In genomic region chr2:182610231-182610630, GRCh38 we compare ENCODE assay signal across 23 cellular contexts.
DNase-seq lines count a peak whose midpoint lies in the region; ATAC-seq and TF ChIP-seq lines count a peak whose summit lies in the region.
"Had no signal": no experiment of that assay in that cellular context is flagged by ENCODE, and none has a peak within 500 bp of the region (broad histone marks: within the 10 kb centered on the region; RNA-seq: fewer than 3 reads in every experiment).

No MANE protein-coding gene starts in this region.

- H4K8ac ChIP-seq in neuronal stem cell (ENCODE audit: low read depth, low read length): no peak overlapping the region

- no peak overlapping the region for H3K4ac ChIP-seq in neuronal stem cell (ENCODE audit: low read length)

- TF ChIP-seq POLR2A in gastrocnemius medialis (IDR thresholded peaks at IDR 0.05): no peak

- WGBS in neuronal stem cell (ENCODE audit: extremely low coverage in 2 of 2, insufficient read length in 2 of 2, insufficient replicate concordance in 1 of 2), 2 donors: no CpG with 5 or more reads among the region's 2 CpGs

- no peak overlapping the region for H2BK5ac ChIP-seq in neuronal stem cell (ENCODE audit: low read length)

- intact Hi-C loops in gastrocnemius medialis (cut with DNase I; ENCODE audit: low total_unique reads): no loop called here

- H3K23ac ChIP-seq in neuronal stem cell (ENCODE audit: low read depth, low read length, poor library complexity): no peak overlapping the region

- H3K36me3 ChIP-seq in neuronal stem cell (replicated peaks in 1 of 2; ENCODE audit: control insufficient read depth in 2 of 2, insufficient read depth in 2 of 2, low read length in 2 of 2): no peaks in the 10 kb centered on the region
- no peaks in the 10 kb centered on the region for H3K36me3 ChIP-seq in gastrocnemius medialis
- H3K36me3 ChIP-seq: BE2C, HAP-1 had no signal

- H3K4me1 ChIP-seq in neuronal stem cell (ENCODE audit: control insufficient read depth in 2 of 2, insufficient read depth in 1 of 2, low read depth in 1 of 2, low read length in 2 of 2) (no peaks in the 10 kb centered on the region), gastrocnemius medialis (no peaks in the 10 kb centered on the region)
- H3K4me1 ChIP-seq: A549, BE2C, HAP-1 had no signal

- H3K14ac ChIP-seq in neuronal stem cell (ENCODE audit: low read length): no peak overlapping the region

- no peak overlapping the region for H3K9ac ChIP-seq in neuronal stem cell (ENCODE audit: low read depth, low read length, poor library complexity)
- H3K9ac ChIP-seq: BLaER1 treated with 17β-estradiol and CSF1 and Interleukin-3, amounts not matched to agents 10 nM and 100 nM had no signal

- no peak overlapping the region for H3K4me3 ChIP-seq in neuronal stem cell (ENCODE audit: low read length in 2 of 2)
- H3K4me3 ChIP-seq in gastrocnemius medialis: no peak overlapping the region
- H3K4me3 ChIP-seq: A549; BLaER1 treated with 17β-estradiol and CSF1 and Interleukin-3, amounts not matched to agents 10 nM and 100 nM; HAP-1 had no signal

- H3K18ac ChIP-seq in neuronal stem cell (ENCODE audit: low read length): no peak overlapping the region

- no peak overlapping the region for H2AK5ac ChIP-seq in neuronal stem cell (ENCODE audit: low read depth, low read length)

- no peaks in the 10 kb centered on the region for H3K9me3 ChIP-seq in neuronal stem cell (replicated peaks in 1 of 2; ENCODE audit: control insufficient read depth in 2 of 2, insufficient read depth in 1 of 2, low read depth in 1 of 2, low read length in 2 of 2)
- no peaks in the 10 kb centered on the region for H3K9me3 ChIP-seq in gastrocnemius medialis
- H3K9me3 ChIP-seq: A549, BE2C, HAP-1 had no signal

- no peak overlapping the region for H2BK120ac ChIP-seq in neuronal stem cell (ENCODE audit: low read depth, low read length)

- H4K91ac ChIP-seq in neuronal stem cell (ENCODE audit: low read depth, low read length, poor library complexity): no peak overlapping the region

- H3K27ac ChIP-seq in neuronal stem cell (replicated peaks; ENCODE audit: low read length) (no peak overlapping the region), gastrocnemius medialis (no peak overlapping the region)
- H3K27ac ChIP-seq: A549; BLaER1 treated with 17β-estradiol and CSF1 and Interleukin-3, amounts not matched to agents 10 nM and 100 nM had no signal

- peak overlapping the region; percentile 20 for H2AFZ ChIP-seq in neuronal stem cell (ENCODE audit: low read length)

- no peak overlapping the region for H2BK15ac ChIP-seq in neuronal stem cell (ENCODE audit: low read length)

- no peaks in the 10 kb centered on the region for H3K27me3 ChIP-seq in neuronal stem cell (ENCODE audit: control insufficient read depth in 3 of 3, insufficient read depth in 3 of 3, low read depth in 1 of 3, low read length in 3 of 3)
- no peaks in the 10 kb centered on the region for H3K27me3 ChIP-seq in gastrocnemius medialis
- H3K27me3 ChIP-seq: BE2C; BLaER1 treated with 17β-estradiol and CSF1 and Interleukin-3, amounts not matched to agents 10 nM and 100 nM had no signal

- no peak overlapping the region for H2BK12ac ChIP-seq in neuronal stem cell (ENCODE audit: low read length)

- DNase-seq in OCI-M1 (lab: John Stamatoyannopoulos, UW) (peak; percentile 12), neuronal stem cell (ENCODE audit: low spot score) (no peak), NCI-H1417 (lab: John Stamatoyannopoulos, UW) (no peak), HuH-7 (ENCODE audit: low spot score) (no peak), NCI-H1417 treated with DMSO at 0.1 percent for 48 hours (lab: John Stamatoyannopoulos, UW) (no peak), gastrocnemius medialis (no peak)
- DNase-seq: 8988T; ACHN; AML-193; BE2C; CD4-positive, alpha-beta T cell; CD8-positive, alpha-beta memory T cell; DMS 273 treated with DMSO at 0.1 percent for 48 hours; DMS79; EL; GDM1; GOT3; HFFc6 had no signal

- no peak for TF ChIP-seq CTCF in gastrocnemius medialis (IDR thresholded peaks at IDR 0.05 in 4 of 5, conservative IDR thresholded peaks at IDR 0.05 in 1 of 5)

- in situ Hi-C loops in gastrocnemius medialis (cut with MboI; ENCODE audit: low sequenced_read_pairs in 4 of 4): no loop called here

- no peak overlapping the region for H3K4me2 ChIP-seq in neuronal stem cell (ENCODE audit: insufficient read depth, low read length, poor library complexity, severe bottlenecking)
- H3K4me2 ChIP-seq: A549; BLaER1 treated with 17β-estradiol and CSF1 and Interleukin-3, amounts not matched to agents 10 nM and 100 nM had no signal

- ATAC-seq in GM18511 (IDR thresholded peaks at IDR 0.05; ENCODE audit: unreplicated experiment) (peak; percentile 50), HG03432 (IDR thresholded peaks at IDR 0.05; ENCODE audit: unreplicated experiment) (peak; percentile 43), gastrocnemius medialis (no peak)
- ATAC-seq: A549 had no signal

- H3K79me1 ChIP-seq in neuronal stem cell (ENCODE audit: low read depth, low read length): no peaks in the 10 kb centered on the region

Comparison
In these comparisons a context has a peak if more than half of its experiments do, and no peak if none do; other contexts are left out.
1. ATAC-seq: peak in GM18511 (single experiment) and HG03432 (single experiment); none in gastrocnemius medialis (0 of 2).